In the genomic region with DNA sequence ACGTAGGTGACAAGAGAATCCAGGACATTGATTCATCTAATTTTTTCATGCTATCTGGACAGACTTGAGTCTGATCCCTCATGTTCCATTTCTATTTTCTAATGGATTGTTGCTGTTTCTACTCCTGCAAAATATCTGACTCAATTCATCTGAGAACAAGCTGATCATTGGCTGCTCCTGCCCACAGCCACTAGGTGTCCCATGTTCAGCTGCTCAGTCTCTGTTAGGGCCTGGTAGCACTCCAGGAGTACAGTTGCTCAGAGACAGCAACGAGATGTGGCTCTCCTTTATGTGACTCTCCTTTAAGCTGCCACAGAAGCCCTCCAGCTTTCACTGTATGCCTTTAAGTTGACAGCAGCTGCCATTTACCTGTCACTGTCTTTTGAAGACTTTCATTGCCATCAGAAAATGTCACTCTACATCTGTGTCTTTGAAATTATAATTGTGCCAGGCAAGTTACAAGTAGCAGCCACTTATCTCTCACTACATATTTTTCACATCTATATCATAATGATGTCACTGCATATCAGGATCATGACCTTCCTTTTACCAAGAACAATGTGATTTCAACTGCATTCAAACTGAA, we compare ENCODE assay signal across 9 cellular contexts.
DNase-seq lines count a peak whose midpoint lies in the region; ATAC-seq and TF ChIP-seq lines count a peak whose summit lies in the region.
"Had no signal": no experiment of that assay in that cellular context is flagged by ENCODE, and none has a peak within 500 bp of the region (broad histone marks: within the 10 kb centered on the region; RNA-seq: fewer than 3 reads in every experiment).

No MANE protein-coding gene starts in this region.

- WGBS in prostate gland: 69% methylated on average over 2 of the region's 2 CpGs
- 61 to 62% methylated on average over 2 of the region's 2 CpGs for WGBS in sigmoid colon, 2 donors
- no CpG with 5 or more reads among the region's 2 CpGs for WGBS in neuronal stem cell (ENCODE audit: extremely low coverage in 2 of 2, insufficient read length in 2 of 2, insufficient replicate concordance in 1 of 2), 2 donors

- intact Hi-C loops in prostate gland (cut with DNase I) (no loop called here), sigmoid colon (cut with DNase I) (no loop called here)

- no peak overlapping the region for H2BK120ac ChIP-seq in neuronal stem cell (ENCODE audit: low read depth, low read length)

- H3K36me3 ChIP-seq in adipocyte (ENCODE audit: control insufficient read depth, insufficient read depth, low read length, severe bottlenecking): no peaks in the 10 kb centered on the region
- no peaks in the 10 kb centered on the region for H3K36me3 ChIP-seq in prostate gland
- no peaks in the 10 kb centered on the region for H3K36me3 ChIP-seq in sigmoid colon
- no peaks in the 10 kb centered on the region for H3K36me3 ChIP-seq in neuronal stem cell (replicated peaks in 1 of 2; ENCODE audit: control insufficient read depth in 2 of 2, insufficient read depth in 2 of 2, low read length in 2 of 2)

- no peaks in the 10 kb centered on the region for H3K79me1 ChIP-seq in neuronal stem cell (ENCODE audit: low read depth, low read length)

- no peak overlapping the region for H3K18ac ChIP-seq in neuronal stem cell (ENCODE audit: low read length)

- no peak overlapping the region for H2BK12ac ChIP-seq in neuronal stem cell (ENCODE audit: low read length)

- H3K14ac ChIP-seq in neuronal stem cell (ENCODE audit: low read length): no peak overlapping the region

- H2BK15ac ChIP-seq in neuronal stem cell (ENCODE audit: low read length): no peak overlapping the region

- H3K27ac ChIP-seq in prostate gland (no peak overlapping the region), sigmoid colon (no peak overlapping the region), neuronal stem cell (replicated peaks; ENCODE audit: low read length) (no peak overlapping the region)

- no peak overlapping the region for H4K8ac ChIP-seq in neuronal stem cell (ENCODE audit: low read depth, low read length)

- H3K4me2 ChIP-seq in neuronal stem cell (ENCODE audit: insufficient read depth, low read length, poor library complexity, severe bottlenecking): no peak overlapping the region

- TF ChIP-seq POLR2A in prostate gland (IDR thresholded peaks at IDR 0.05): no peak
- TF ChIP-seq POLR2A in sigmoid colon (IDR thresholded peaks at IDR 0.05): no peak

- H3K27me3 ChIP-seq in adipocyte (replicated peaks; ENCODE audit: control insufficient read depth, insufficient read depth, low read length): no peaks in the 10 kb centered on the region
- no peaks in the 10 kb centered on the region for H3K27me3 ChIP-seq in prostate gland (replicated peaks; ENCODE audit: insufficient read depth)
- H3K27me3 ChIP-seq in sigmoid colon: no peaks in the 10 kb centered on the region
- no peaks in the 10 kb centered on the region for H3K27me3 ChIP-seq in neuronal stem cell (ENCODE audit: control insufficient read depth in 3 of 3, insufficient read depth in 3 of 3, low read depth in 1 of 3, low read length in 3 of 3)

- H2BK5ac ChIP-seq in neuronal stem cell (ENCODE audit: low read length): no peak overlapping the region

- H3K9me3 ChIP-seq in adipocyte (ENCODE audit: control insufficient read depth, low read length) (no peaks in the 10 kb centered on the region), prostate gland (no peaks in the 10 kb centered on the region), sigmoid colon (no peaks in the 10 kb centered on the region), neuronal stem cell (replicated peaks in 1 of 2; ENCODE audit: control insufficient read depth in 2 of 2, insufficient read depth in 1 of 2, low read depth in 1 of 2, low read length in 2 of 2) (no peaks in the 10 kb centered on the region)

- H3K9ac ChIP-seq in adipocyte (ENCODE audit: low read length): no peak overlapping the region
- H3K9ac ChIP-seq in neuronal stem cell (ENCODE audit: low read depth, low read length, poor library complexity): no peak overlapping the region

- no peak overlapping the region for H3K4ac ChIP-seq in neuronal stem cell (ENCODE audit: low read length)

- H3K4me3 ChIP-seq in adipocyte (ENCODE audit: low read length) (no peak overlapping the region), prostate gland (no peak overlapping the region), sigmoid colon (no peak overlapping the region), neuronal stem cell (ENCODE audit: low read length in 2 of 2) (no peak overlapping the region)

- H2AK5ac ChIP-seq in neuronal stem cell (ENCODE audit: low read depth, low read length): no peak overlapping the region

- no peak overlapping the region for H4K91ac ChIP-seq in neuronal stem cell (ENCODE audit: low read depth, low read length, poor library complexity)

- H3K4me1 ChIP-seq in adipocyte (ENCODE audit: control insufficient read depth, insufficient read depth, low read length): no peaks in the 10 kb centered on the region
- H3K4me1 ChIP-seq in prostate gland (replicated peaks): no peaks in the 10 kb centered on the region
- H3K4me1 ChIP-seq in sigmoid colon: no peaks in the 10 kb centered on the region
- H3K4me1 ChIP-seq in neuronal stem cell (ENCODE audit: control insufficient read depth in 2 of 2, insufficient read depth in 1 of 2, low read depth in 1 of 2, low read length in 2 of 2): peaks cover 2 to 4% of the 10 kb centered on the region in 2 donors

- TF ChIP-seq EP300 in Ishikawa (IDR thresholded peaks at IDR 0.05; ENCODE audit: borderline replicate concordance) (no peak), sigmoid colon (IDR thresholded peaks at IDR 0.05) (no peak)

- TF ChIP-seq RAD21 in Ishikawa (IDR thresholded peaks at IDR 0.05; ENCODE audit: low read depth): peak; percentile 55

- peak; percentile 27 for DNase-seq in DMS53 treated with DMSO at 0.1 percent for 48 hours (lab: John Stamatoyannopoulos, UW; ENCODE audit: unreplicated experiment)
- DNase-seq in adipocyte (ENCODE audit: low read depth): peak; percentile 26
- DNase-seq in left lobe of liver (ENCODE audit: low spot score): no peak
- no peak for DNase-seq in prostate gland (ENCODE audit: low spot score)
- no peak for DNase-seq in sigmoid colon
- DNase-seq in neuronal stem cell (ENCODE audit: low spot score): no peak

- H3K23ac ChIP-seq in neuronal stem cell (ENCODE audit: low read depth, low read length, poor library complexity): no peak overlapping the region

- TF ChIP-seq CTCF in prostate gland (IDR thresholded peaks at IDR 0.05) (no peak), sigmoid colon (IDR thresholded peaks at IDR 0.05) (no peak)

- ATAC-seq in left lobe of liver: peak; percentile 37
- ATAC-seq in HG03521 (IDR thresholded peaks at IDR 0.05; ENCODE audit: unreplicated experiment): no peak
- ATAC-seq: Right ventricle myocardium inferior had no signal

- H2AFZ ChIP-seq in neuronal stem cell (ENCODE audit: low read length): no peak overlapping the region

TF ChIP-seq in Ishikawa, 13 proteins besides CTCF, POLR2A, EP300 and RAD21:
- TF ChIP-seq TAF1 (IDR thresholded peaks at IDR 0.05; ENCODE audit: low read depth) (no peak), TCF12 (IDR thresholded peaks at IDR 0.05; ENCODE audit: low read depth) (no peak), ZBTB7A (IDR thresholded peaks at IDR 0.05; ENCODE audit: low read depth) (no peak), NFIC (IDR thresholded peaks at IDR 0.05) (no peak), REST (IDR thresholded peaks at IDR 0.05; ENCODE audit: low read depth) (no peak), TEAD4 (IDR thresholded peaks at IDR 0.05) (no peak)
- TF ChIP-seq, protein P1, sequence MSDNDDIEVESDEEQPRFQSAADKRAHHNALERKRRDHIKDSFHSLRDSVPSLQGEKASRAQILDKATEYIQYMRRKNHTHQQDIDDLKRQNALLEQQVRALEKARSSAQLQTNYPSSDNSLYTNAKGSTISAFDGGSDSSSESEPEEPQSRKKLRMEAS (IDR thresholded peaks at IDR 0.05): no peak
- TF ChIP-seq, protein P2, sequence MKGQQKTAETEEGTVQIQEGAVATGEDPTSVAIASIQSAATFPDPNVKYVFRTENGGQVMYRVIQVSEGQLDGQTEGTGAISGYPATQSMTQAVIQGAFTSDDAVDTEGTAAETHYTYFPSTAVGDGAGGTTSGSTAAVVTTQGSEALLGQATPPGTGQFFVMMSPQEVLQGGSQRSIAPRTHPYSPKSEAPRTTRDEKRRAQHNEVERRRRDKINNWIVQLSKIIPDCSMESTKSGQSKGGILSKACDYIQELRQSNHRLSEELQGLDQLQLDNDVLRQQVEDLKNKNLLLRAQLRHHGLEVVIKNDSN (IDR thresholded peaks at IDR 0.05): no peak

Comparison
In these comparisons a context has a peak if more than half of its experiments do, and no peak if none do; other contexts are left out.
1. DNase-seq: peak in DMS53 treated with DMSO at 0.1 percent for 48 hours (single experiment) and adipocyte (single experiment); none in left lobe of liver (single experiment), prostate gland (single experiment), sigmoid colon (single experiment) and neuronal stem cell (single experiment).